Comparison of ENCODE assay signal across 1 cellular context in the genomic region with DNA sequence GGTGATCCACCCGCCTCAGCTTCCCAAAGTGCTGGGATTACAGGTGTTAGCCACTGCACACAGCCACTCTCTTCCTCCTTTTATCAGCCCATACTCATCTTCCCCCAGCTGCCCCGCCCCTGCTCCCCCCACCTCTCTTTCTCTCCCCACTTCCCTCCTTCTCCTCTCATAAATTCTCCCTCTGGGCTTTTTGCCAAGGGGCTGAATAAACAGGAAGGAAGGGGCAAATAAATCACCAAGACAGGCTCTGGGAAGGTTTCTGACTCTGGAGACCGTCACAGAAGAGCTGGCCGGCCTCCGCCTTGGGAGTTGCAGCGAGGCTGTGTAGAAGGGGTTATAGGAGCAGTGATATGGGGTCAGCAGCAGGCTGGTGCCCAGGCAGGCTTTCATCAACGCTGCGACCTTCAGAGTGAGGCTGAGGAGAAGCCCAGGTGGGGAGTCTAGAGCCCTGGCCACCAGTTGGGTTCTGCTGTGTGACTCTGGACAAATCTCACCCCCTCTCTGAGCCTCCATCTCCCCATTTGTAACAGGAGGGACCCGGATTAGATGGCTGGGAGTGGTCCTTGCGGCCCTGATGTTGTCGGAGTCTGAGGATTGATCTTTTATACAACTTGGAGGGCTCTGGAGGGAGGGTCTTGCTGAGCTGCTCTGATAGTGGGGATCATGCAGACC.
TF ChIP-seq lines count a peak whose summit lies in the region.

No MANE protein-coding gene starts in this region.

TF ChIP-seq in K562, 482 proteins besides CTCF, POLR2A, EP300 and RAD21 (continued from another document and continues in another):
- TF ChIP-seq SIX5 (IDR thresholded peaks at IDR 0.05; ENCODE audit: borderline replicate concordance in 1 of 2, insufficient read depth in 1 of 2, low read depth in 1 of 2, low read length in 2 of 2) (no peak), ELF4 (CRISPR knock-in tag; IDR thresholded peaks at IDR 0.05) (no peak), PYGO2 (tag; IDR thresholded peaks at IDR 0.05) (no peak), DPF2 (IDR thresholded peaks at IDR 0.05) (peak; percentile 71), MTA1 (IDR thresholded peaks at IDR 0.05; ENCODE audit: borderline replicate concordance) (peak; percentile 50; the same call in 1 of the 2 replicates), NR4A1 (CRISPR knock-in tag; IDR thresholded peaks at IDR 0.05) (no peak), NR4A1 (tag; IDR thresholded peaks at IDR 0.05) (no peak), TEAD1 (CRISPR knock-in tag; IDR thresholded peaks at IDR 0.05) (no peak), NR2C1 (IDR thresholded peaks at IDR 0.05) (no peak), NR2C1 (tag; IDR thresholded peaks at IDR 0.05) (no peak), FOXA3 (CRISPR knock-in tag; conservative IDR thresholded peaks at IDR 0.05 in 1 of 2, IDR thresholded peaks at IDR 0.05 in 1 of 2) (no peak; a peak in 1 of 4 replicates), PURB (CRISPR knock-in tag; IDR thresholded peaks at IDR 0.05; ENCODE audit: low read depth) (no peak), ETV6 (IDR thresholded peaks at IDR 0.05; ENCODE audit: borderline replicate concordance in 1 of 2, low read depth in 2 of 2, low read length in 1 of 2) (peak in 1 of 2 experiments; percentile 23; a peak in 1 of 4 replicates), ETV6 (CRISPR knock-in tag; IDR thresholded peaks at IDR 0.05; ENCODE audit: borderline replicate concordance) (no peak), TCF7L2 (IDR thresholded peaks at IDR 0.05; ENCODE audit: low read depth, low read length) (no peak), ZNF121 (CRISPR knock-in tag; conservative IDR thresholded peaks at IDR 0.05) (no peak), TRIM24 (IDR thresholded peaks at IDR 0.05) (no peak; a peak in 1 of 4 replicates), SIRT6 (IDR thresholded peaks at IDR 0.05; ENCODE audit: low read depth, low read length) (no peak), ZNF174 (CRISPR knock-in tag; IDR thresholded peaks at IDR 0.05) (no peak), COPS2 (conservative IDR thresholded peaks at IDR 0.05) (no peak), SRSF7 (optimal IDR thresholded peaks at IDR 0.05; ENCODE audit: low read depth, low read length) (no peak), ZNF146 (CRISPR knock-in tag; IDR thresholded peaks at IDR 0.05; ENCODE audit: unreplicated experiment) (no peak), NR2C2 (CRISPR knock-in tag; IDR thresholded peaks at IDR 0.05) (no peak), NR2C2 (tag; IDR thresholded peaks at IDR 0.05) (peak; percentile 49; the same call in 1 of the 2 replicates), NR3C1 (CRISPR knock-in tag; IDR thresholded peaks at IDR 0.05) (no peak), ZBTB7A (IDR thresholded peaks at IDR 0.05; ENCODE audit: borderline replicate concordance, control insufficient read depth, low read depth, low read length) (no peak)
- TF ChIP-seq, protein P1, sequence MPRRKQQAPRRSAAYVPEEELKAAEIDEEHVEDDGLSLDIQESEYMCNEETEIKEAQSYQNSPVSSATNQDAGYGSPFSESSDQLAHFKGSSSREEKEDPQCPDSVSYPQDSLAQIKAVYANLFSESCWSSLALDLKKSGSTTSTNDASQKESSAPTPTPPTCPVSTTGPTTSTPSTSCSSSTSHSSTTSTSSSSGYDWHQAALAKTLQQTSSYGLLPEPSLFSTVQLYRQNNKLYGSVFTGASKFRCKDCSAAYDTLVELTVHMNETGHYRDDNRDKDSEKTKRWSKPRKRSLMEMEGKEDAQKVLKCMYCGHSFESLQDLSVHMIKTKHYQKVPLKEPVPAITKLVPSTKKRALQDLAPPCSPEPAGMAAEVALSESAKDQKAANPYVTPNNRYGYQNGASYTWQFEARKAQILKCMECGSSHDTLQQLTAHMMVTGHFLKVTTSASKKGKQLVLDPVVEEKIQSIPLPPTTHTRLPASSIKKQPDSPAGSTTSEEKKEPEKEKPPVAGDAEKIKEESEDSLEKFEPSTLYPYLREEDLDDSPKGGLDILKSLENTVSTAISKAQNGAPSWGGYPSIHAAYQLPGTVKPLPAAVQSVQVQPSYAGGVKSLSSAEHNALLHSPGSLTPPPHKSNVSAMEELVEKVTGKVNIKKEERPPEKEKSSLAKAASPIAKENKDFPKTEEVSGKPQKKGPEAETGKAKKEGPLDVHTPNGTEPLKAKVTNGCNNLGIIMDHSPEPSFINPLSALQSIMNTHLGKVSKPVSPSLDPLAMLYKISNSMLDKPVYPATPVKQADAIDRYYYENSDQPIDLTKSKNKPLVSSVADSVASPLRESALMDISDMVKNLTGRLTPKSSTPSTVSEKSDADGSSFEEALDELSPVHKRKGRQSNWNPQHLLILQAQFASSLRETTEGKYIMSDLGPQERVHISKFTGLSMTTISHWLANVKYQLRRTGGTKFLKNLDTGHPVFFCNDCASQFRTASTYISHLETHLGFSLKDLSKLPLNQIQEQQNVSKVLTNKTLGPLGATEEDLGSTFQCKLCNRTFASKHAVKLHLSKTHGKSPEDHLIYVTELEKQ (CRISPR knock-in tag; IDR thresholded peaks at IDR 0.05) = no peak
- TF ChIP-seq, protein P2, sequence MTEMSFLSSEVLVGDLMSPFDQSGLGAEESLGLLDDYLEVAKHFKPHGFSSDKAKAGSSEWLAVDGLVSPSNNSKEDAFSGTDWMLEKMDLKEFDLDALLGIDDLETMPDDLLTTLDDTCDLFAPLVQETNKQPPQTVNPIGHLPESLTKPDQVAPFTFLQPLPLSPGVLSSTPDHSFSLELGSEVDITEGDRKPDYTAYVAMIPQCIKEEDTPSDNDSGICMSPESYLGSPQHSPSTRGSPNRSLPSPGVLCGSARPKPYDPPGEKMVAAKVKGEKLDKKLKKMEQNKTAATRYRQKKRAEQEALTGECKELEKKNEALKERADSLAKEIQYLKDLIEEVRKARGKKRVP (CRISPR knock-in tag; IDR thresholded peaks at IDR 0.05) = no peak
- TF ChIP-seq, protein P3, sequence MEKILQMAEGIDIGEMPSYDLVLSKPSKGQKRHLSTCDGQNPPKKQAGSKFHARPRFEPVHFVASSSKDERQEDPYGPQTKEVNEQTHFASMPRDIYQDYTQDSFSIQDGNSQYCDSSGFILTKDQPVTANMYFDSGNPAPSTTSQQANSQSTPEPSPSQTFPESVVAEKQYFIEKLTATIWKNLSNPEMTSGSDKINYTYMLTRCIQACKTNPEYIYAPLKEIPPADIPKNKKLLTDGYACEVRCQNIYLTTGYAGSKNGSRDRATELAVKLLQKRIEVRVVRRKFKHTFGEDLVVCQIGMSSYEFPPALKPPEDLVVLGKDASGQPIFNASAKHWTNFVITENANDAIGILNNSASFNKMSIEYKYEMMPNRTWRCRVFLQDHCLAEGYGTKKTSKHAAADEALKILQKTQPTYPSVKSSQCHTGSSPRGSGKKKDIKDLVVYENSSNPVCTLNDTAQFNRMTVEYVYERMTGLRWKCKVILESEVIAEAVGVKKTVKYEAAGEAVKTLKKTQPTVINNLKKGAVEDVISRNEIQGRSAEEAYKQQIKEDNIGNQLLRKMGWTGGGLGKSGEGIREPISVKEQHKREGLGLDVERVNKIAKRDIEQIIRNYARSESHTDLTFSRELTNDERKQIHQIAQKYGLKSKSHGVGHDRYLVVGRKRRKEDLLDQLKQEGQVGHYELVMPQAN (IDR thresholded peaks at IDR 0.05; ENCODE audit: borderline replicate concordance) = no peak
- TF ChIP-seq, protein P4, sequence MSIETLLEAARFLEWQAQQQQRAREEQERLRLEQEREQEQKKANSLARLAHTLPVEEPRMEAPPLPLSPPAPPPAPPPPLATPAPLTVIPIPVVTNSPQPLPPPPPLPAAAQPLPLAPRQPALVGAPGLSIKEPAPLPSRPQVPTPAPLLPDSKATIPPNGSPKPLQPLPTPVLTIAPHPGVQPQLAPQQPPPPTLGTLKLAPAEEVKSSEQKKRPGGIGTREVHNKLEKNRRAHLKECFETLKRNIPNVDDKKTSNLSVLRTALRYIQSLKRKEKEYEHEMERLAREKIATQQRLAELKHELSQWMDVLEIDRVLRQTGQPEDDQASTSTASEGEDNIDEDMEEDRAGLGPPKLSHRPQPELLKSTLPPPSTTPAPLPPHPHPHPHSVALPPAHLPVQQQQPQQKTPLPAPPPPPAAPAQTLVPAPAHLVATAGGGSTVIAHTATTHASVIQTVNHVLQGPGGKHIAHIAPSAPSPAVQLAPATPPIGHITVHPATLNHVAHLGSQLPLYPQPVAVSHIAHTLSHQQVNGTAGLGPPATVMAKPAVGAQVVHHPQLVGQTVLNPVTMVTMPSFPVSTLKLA (conservative IDR thresholded peaks at IDR 0.05) = no peak
- TF ChIP-seq, protein P5, sequence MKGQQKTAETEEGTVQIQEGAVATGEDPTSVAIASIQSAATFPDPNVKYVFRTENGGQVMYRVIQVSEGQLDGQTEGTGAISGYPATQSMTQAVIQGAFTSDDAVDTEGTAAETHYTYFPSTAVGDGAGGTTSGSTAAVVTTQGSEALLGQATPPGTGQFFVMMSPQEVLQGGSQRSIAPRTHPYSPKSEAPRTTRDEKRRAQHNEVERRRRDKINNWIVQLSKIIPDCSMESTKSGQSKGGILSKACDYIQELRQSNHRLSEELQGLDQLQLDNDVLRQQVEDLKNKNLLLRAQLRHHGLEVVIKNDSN (CRISPR knock-in tag; IDR thresholded peaks at IDR 0.05) = no peak
- TF ChIP-seq, protein P6, sequence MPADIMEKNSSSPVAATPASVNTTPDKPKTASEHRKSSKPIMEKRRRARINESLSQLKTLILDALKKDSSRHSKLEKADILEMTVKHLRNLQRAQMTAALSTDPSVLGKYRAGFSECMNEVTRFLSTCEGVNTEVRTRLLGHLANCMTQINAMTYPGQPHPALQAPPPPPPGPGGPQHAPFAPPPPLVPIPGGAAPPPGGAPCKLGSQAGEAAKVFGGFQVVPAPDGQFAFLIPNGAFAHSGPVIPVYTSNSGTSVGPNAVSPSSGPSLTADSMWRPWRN (IDR thresholded peaks at IDR 0.05; ENCODE audit: low read depth) = no peak
- TF ChIP-seq, protein P7, sequence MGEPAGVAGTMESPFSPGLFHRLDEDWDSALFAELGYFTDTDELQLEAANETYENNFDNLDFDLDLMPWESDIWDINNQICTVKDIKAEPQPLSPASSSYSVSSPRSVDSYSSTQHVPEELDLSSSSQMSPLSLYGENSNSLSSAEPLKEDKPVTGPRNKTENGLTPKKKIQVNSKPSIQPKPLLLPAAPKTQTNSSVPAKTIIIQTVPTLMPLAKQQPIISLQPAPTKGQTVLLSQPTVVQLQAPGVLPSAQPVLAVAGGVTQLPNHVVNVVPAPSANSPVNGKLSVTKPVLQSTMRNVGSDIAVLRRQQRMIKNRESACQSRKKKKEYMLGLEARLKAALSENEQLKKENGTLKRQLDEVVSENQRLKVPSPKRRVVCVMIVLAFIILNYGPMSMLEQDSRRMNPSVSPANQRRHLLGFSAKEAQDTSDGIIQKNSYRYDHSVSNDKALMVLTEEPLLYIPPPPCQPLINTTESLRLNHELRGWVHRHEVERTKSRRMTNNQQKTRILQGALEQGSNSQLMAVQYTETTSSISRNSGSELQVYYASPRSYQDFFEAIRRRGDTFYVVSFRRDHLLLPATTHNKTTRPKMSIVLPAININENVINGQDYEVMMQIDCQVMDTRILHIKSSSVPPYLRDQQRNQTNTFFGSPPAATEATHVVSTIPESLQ (CRISPR knock-in tag; IDR thresholded peaks at IDR 0.05) = no peak
